In genomic region chr19:58476498-58477015, GRCh38 we compare ENCODE assay signal across 8 cellular contexts. TPM values are rescaled to one million over a fixed set of nuclear protein-coding genes. Genes with fewer than 3 reads are reported as not detected.
DNase-seq lines count a peak whose midpoint lies in the region; ATAC-seq and TF ChIP-seq lines count a peak whose summit lies in the region.

No MANE protein-coding gene starts in this region.

- intact Hi-C loops in CD8-positive, alpha-beta T cell (cut with DNase I, micrococcal nuclease), result loop anchor here (1.0 to 5.0 kb wide), 15 partner anchors 10 to 294 kb away; partner anchors contain the start of genes MZF1 (in 2 of the 2), TRIM28 (in 2 of the 2), ZBTB45 (in 2 of the 2) and ZNF132 (in 2 of the 2)

- H3K4me3 Mint-ChIP-seq in CD8-positive, alpha-beta T cell, result peak overlapping the region; percentile 92

- H3K36me3 ChIP-seq in CD8-positive, alpha-beta T cell (ENCODE audit: insufficient read depth, low read length), result no peaks in the 10 kb centered on the region
- peaks cover 6% of the 10 kb centered on the region for H3K36me3 ChIP-seq in iPS DF 6.9 (ENCODE audit: control insufficient read depth, insufficient read depth, low read length)
- H3K36me3 ChIP-seq in skeletal muscle satellite cell (ENCODE audit: insufficient read depth, low read length), result peaks cover 34% of the 10 kb centered on the region

- H3K9me3 Mint-ChIP-seq in CD8-positive, alpha-beta T cell, result no peaks in the 10 kb centered on the region
- H3K9me3 Mint-ChIP-seq in activated naive CD4-positive, alpha-beta T cell treated with anti-CD3 and anti-CD28 coated beads, Interleukin-2, amount 50 U/mL, for 72 hours, result no peaks in the 10 kb centered on the region

- WGBS in iPS DF 6.9 (ENCODE audit: insufficient coverage, insufficient read length), result no CpG with 5 or more reads among the region's 27 CpGs

- no peak for TF ChIP-seq CTCF in CD8-positive, alpha-beta T cell (IDR thresholded peaks at IDR 0.05)

- H3K27me3 ChIP-seq in CD8-positive, alpha-beta T cell (ENCODE audit: insufficient read depth, low read length), result no peaks in the 10 kb centered on the region
- H3K27me3 ChIP-seq in iPS DF 6.9 (ENCODE audit: control insufficient read depth, insufficient read depth, low read length), result no peaks in the 10 kb centered on the region
- no peaks in the 10 kb centered on the region for H3K27me3 ChIP-seq in skeletal muscle satellite cell (ENCODE audit: control insufficient read depth, insufficient read depth, low read length)

- H3K9ac ChIP-seq in skeletal muscle satellite cell (ENCODE audit: low read depth, low read length), result peak overlapping the region; percentile 81

- H3K4me1 ChIP-seq in CD8-positive, alpha-beta T cell (ENCODE audit: insufficient read depth, low read length), result peaks cover 17% of the 10 kb centered on the region
- H3K4me1 ChIP-seq in iPS DF 6.9 (ENCODE audit: control insufficient read depth, insufficient read depth, low read length), result peaks cover 3% of the 10 kb centered on the region; the same call in 1 of the 2 replicates
- peaks cover 19% of the 10 kb centered on the region for H3K4me1 ChIP-seq in skeletal muscle satellite cell (ENCODE audit: control insufficient read depth, insufficient read depth, low read length)

- H3K4me1 Mint-ChIP-seq in CD8-positive, alpha-beta T cell (ENCODE audit: low read depth), result peaks cover 16% of the 10 kb centered on the region

- no peak for DNase-seq in CD8-positive, alpha-beta T cell
- DNase-seq in activated naive CD4-positive, alpha-beta T cell treated with anti-CD3 and anti-CD28 coated beads, Interleukin-2, amount 50 U/mL, for 72 hours (ENCODE audit: low spot score in 2 of 2), result no peak
- DNase-seq in iPS DF 6.9 (ENCODE audit: low read depth, low spot score), result no peak
- no peak for DNase-seq in SHP77 treated with DMSO at 0.1 percent for 48 hours (lab: John Stamatoyannopoulos, UW)
- DNase-seq in SKM-1 (lab: John Stamatoyannopoulos, UW; ENCODE audit: unreplicated experiment), result no peak
- DNase-seq in DMS 273 (lab: John Stamatoyannopoulos, UW; ENCODE audit: unreplicated experiment), result no peak

- peaks cover 23% of the 10 kb centered on the region for H3K36me3 Mint-ChIP-seq in CD8-positive, alpha-beta T cell
- H3K36me3 Mint-ChIP-seq in activated naive CD4-positive, alpha-beta T cell treated with anti-CD3 and anti-CD28 coated beads, Interleukin-2, amount 50 U/mL, for 72 hours, result no peaks in the 10 kb centered on the region

- peak overlapping the region; percentile 75 for H3K27ac ChIP-seq in CD8-positive, alpha-beta T cell (ENCODE audit: low read depth, low read length)
- H3K27ac ChIP-seq in iPS DF 6.9 (ENCODE audit: low read length), result no peak overlapping the region

- no peaks in the 10 kb centered on the region for H3K9me3 ChIP-seq in CD8-positive, alpha-beta T cell (ENCODE audit: low read length)
- no peaks in the 10 kb centered on the region for H3K9me3 ChIP-seq in iPS DF 6.9 (ENCODE audit: control insufficient read depth, insufficient read depth, low read length)
- H3K9me3 ChIP-seq in skeletal muscle satellite cell (replicated peaks; ENCODE audit: low read length), result no peaks in the 10 kb centered on the region

- H3K4me3 ChIP-seq in CD8-positive, alpha-beta T cell (ENCODE audit: low read depth, low read length), result peak overlapping the region; percentile 56
- peak overlapping the region; percentile 53; the same call in 1 of the 2 replicates for H3K4me3 ChIP-seq in iPS DF 6.9 (ENCODE audit: low read length)
- peak overlapping the region; percentile 78 for H3K4me3 ChIP-seq in skeletal muscle satellite cell (ENCODE audit: low read length)

- ATAC-seq in CD8-positive, alpha-beta T cell, result no peak
- peak; percentile 4 for ATAC-seq in HG03460 (IDR thresholded peaks at IDR 0.05; ENCODE audit: unreplicated experiment)
- no peak for ATAC-seq in activated naive CD4-positive, alpha-beta T cell treated with anti-CD3 and anti-CD28 coated beads, Interleukin-2, amount 50 U/mL, for 72 hours

- POLR2A ChIA-PET in CD8-positive, alpha-beta T cell (lab: Charles Lee), result interaction anchor here (0.6 to 1.7 kb wide), 4 partner anchors 11 to 89 kb away, joined by 3 to 5 read pairs (median 3); partner anchors contain the start of genes RPS5 and ZBTB45

- H3K27me3 Mint-ChIP-seq in CD8-positive, alpha-beta T cell (ENCODE audit: low read depth), result no peaks in the 10 kb centered on the region

- peak overlapping the region; percentile 90 for H3K4me2 ChIP-seq in skeletal muscle satellite cell (ENCODE audit: low read length)

- peak overlapping the region; percentile 97 for H3K27ac Mint-ChIP-seq in CD8-positive, alpha-beta T cell
- H3K27ac Mint-ChIP-seq in activated naive CD4-positive, alpha-beta T cell treated with anti-CD3 and anti-CD28 coated beads, Interleukin-2, amount 50 U/mL, for 72 hours, result peak overlapping the region; percentile 77 to 93

- CTCF ChIA-PET in CD8-positive, alpha-beta T cell (lab: Charles Lee), result interaction anchor here (0.7 kb wide), 1 partner anchor 105 kb away, joined by 3 read pairs; no protein-coding TSS in a partner anchor

RNA-seq across cellular contexts. Expression of gene ZNF446, which starts 0.4 kb away (rescaled TPM):
- 10 to 100 TPM; 14.6 to 16.5 TPM for total RNA-seq in CD8-positive, alpha-beta T cell
- 1 to 10 TPM; 4.8 to 5.0 TPM for total RNA-seq in activated naive CD4-positive, alpha-beta T cell treated with anti-CD3 and anti-CD28 coated beads, Interleukin-2, amount 50 U/mL, for 72 hours
- 7.0 and 7.4 TPM in 2 replicates for total RNA-seq in skeletal muscle satellite cell (2012; rRNA removed)

RNA-seq across cellular contexts. Expression of gene ZNF324, which starts 9.7 kb away (rescaled TPM):
- 10 to 100 TPM; 26.9 to 30.5 TPM for total RNA-seq in CD8-positive, alpha-beta T cell
- 1 to 10 TPM; 6.4 to 7.7 TPM for total RNA-seq in activated naive CD4-positive, alpha-beta T cell treated with anti-CD3 and anti-CD28 coated beads, Interleukin-2, amount 50 U/mL, for 72 hours
- 16.0 and 16.2 TPM in 2 replicates for total RNA-seq in skeletal muscle satellite cell (2012; rRNA removed)

RNA-seq across cellular contexts. Expression of gene ZNF324B, which starts 25.1 kb away (rescaled TPM):
- total RNA-seq in CD8-positive, alpha-beta T cell, result 1 to 10 TPM; 6.2 to 6.5 TPM
- total RNA-seq in activated naive CD4-positive, alpha-beta T cell treated with anti-CD3 and anti-CD28 coated beads, Interleukin-2, amount 50 U/mL, for 72 hours, result 1 to 10 TPM; 5.7 to 7.9 TPM
- 12.2 and 14.2 TPM in 2 replicates for total RNA-seq in skeletal muscle satellite cell (2012; rRNA removed)

RNA-seq across cellular contexts. Expression of gene SLC27A5, which starts 35.2 kb away (rescaled TPM):
- 1 to 10 TPM; 5.5 to 7.9 TPM for total RNA-seq in CD8-positive, alpha-beta T cell
- 10 to 100 TPM; 10.2 to 21.4 TPM for total RNA-seq in activated naive CD4-positive, alpha-beta T cell treated with anti-CD3 and anti-CD28 coated beads, Interleukin-2, amount 50 U/mL, for 72 hours
- 3.0 and 5.9 TPM in 2 replicates for total RNA-seq in skeletal muscle satellite cell (2012; rRNA removed)

RNA-seq across cellular contexts. Expression of gene ZNF132, which starts 36.6 kb away (rescaled TPM):
- total RNA-seq in CD8-positive, alpha-beta T cell, result 1 to 10 TPM in 1 of 2 experiments, under 1 TPM in 1; 0.75 to 1.3 TPM
- 1 to 10 TPM; 3.1 to 3.4 TPM for total RNA-seq in activated naive CD4-positive, alpha-beta T cell treated with anti-CD3 and anti-CD28 coated beads, Interleukin-2, amount 50 U/mL, for 72 hours
- 7.1 and 10.0 TPM in 2 replicates for total RNA-seq in skeletal muscle satellite cell (2012; rRNA removed)
